In the genomic region with DNA sequence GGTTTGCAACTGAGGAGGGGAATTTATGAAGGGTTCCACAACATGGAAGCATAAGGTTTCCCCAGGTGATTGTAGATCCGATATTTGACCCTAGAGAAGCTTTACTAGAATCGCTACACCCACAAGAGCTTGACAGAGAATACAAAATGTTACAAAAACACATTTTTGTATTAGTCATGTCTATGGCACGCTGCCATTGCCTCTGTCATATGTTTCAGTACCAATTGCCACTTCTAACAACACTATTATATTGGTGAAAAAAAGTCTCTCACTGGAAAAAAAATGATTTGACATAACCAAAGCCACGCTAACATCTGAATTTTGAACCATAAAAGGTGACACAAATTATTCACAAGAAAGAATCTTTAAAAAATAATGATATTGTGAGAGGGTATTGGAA, we compare ENCODE assay signal across 18 cellular contexts.
DNase-seq lines count a peak whose midpoint lies in the region; ATAC-seq and TF ChIP-seq lines count a peak whose summit lies in the region.
"Had no signal": no experiment of that assay in that cellular context is flagged by ENCODE, and none has a peak within 500 bp of the region (broad histone marks: within the 10 kb centered on the region; RNA-seq: fewer than 3 reads in every experiment).

No MANE protein-coding gene starts in this region.

- peaks cover 31% of the 10 kb centered on the region for H3K4me1 Mint-ChIP-seq in glutamatergic neuron (ENCODE audit: low read depth, unreplicated experiment)
- H3K4me1 Mint-ChIP-seq: central memory CD8-positive, alpha-beta T cell had no signal

- H3K36me3 ChIP-seq in adrenal gland (replicated peaks in 1 of 2): no peaks in the 10 kb centered on the region
- no peaks in the 10 kb centered on the region for H3K36me3 ChIP-seq in thyroid gland
- H3K36me3 ChIP-seq: esophagus squamous epithelium, lower lobe of right lung, pancreas had no signal

- peaks cover 4% of the 10 kb centered on the region for H3K27me3 Mint-ChIP-seq in glutamatergic neuron (ENCODE audit: unreplicated experiment)
- H3K27me3 Mint-ChIP-seq: central memory CD8-positive, alpha-beta T cell had no signal

- H3K27me3 ChIP-seq in adrenal gland: no peaks in the 10 kb centered on the region
- H3K27me3 ChIP-seq in thyroid gland: no peaks in the 10 kb centered on the region
- H3K27me3 ChIP-seq: esophagus squamous epithelium, pancreas had no signal

- DNase-seq in left cardiac atrium: peak; percentile 48
- no peak for DNase-seq in cardiac septum (ENCODE audit: low spot score)
- peak in 5 of 7 donors; percentile 13 to 26 (median 17) for DNase-seq in adrenal gland
- DNase-seq in glutamatergic neuron: no peak
- DNase-seq in thyroid gland: peak; percentile 79 to 86
- DNase-seq in stimulated activated CD4-positive, alpha-beta T cell treated with anti-CD3 and anti-CD28 coated beads, Interleukin-4, amount 100 ng/mL, for 1 hour: no peak
- no peak for DNase-seq in SKM-1 (lab: John Stamatoyannopoulos, UW; ENCODE audit: unreplicated experiment)
- DNase-seq: activated T-cell treated with anti-CD3 and anti-CD28 coated beads, Interleukin-2, amount 50 U/mL, for 1 hour; DND-41; esophagus squamous epithelium; lower lobe of right lung; NCI-H526 treated with DMSO at 0.1 percent for 48 hours; SHP77 treated with DMSO at 0.1 percent for 48 hours; WERI-Rb-1 had no signal

- ATAC-seq in left cardiac atrium: peak; percentile 34 to 46
- ATAC-seq in HG03571 (IDR thresholded peaks at IDR 0.05; ENCODE audit: unreplicated experiment): no peak
- ATAC-seq: A549, lower lobe of right lung, pancreas had no signal

- H3K27ac ChIP-seq in adrenal gland: no peak overlapping the region
- H3K27ac ChIP-seq in thyroid gland: peak overlapping the region in 2 of 3 donors; percentile 50 to 63
- H3K27ac ChIP-seq: A549, esophagus squamous epithelium, lower lobe of right lung, pancreas, WERI-Rb-1 had no signal

- no peak for TF ChIP-seq CTCF in adrenal gland (IDR thresholded peaks at IDR 0.05)
- no peak for TF ChIP-seq CTCF in glutamatergic neuron (IDR thresholded peaks at IDR 0.05; ENCODE audit: partially characterized antibody, unreplicated experiment)
- no peak for TF ChIP-seq CTCF in thyroid gland (IDR thresholded peaks at IDR 0.05)

- H3K9me3 Mint-ChIP-seq in glutamatergic neuron (ENCODE audit: unreplicated experiment): peaks cover 4% of the 10 kb centered on the region

- peak overlapping the region; percentile 60 for H3K4me3 Mint-ChIP-seq in glutamatergic neuron (ENCODE audit: unreplicated experiment)
- H3K4me3 Mint-ChIP-seq: central memory CD8-positive, alpha-beta T cell had no signal

- H3K4me1 ChIP-seq in adrenal gland (replicated peaks in 1 of 2) (no peaks in the 10 kb centered on the region), thyroid gland (peaks cover 3 to 8% of the 10 kb centered on the region in 2 donors)
- H3K4me1 ChIP-seq: lower lobe of right lung, pancreas had no signal

- 68 to 76% (median 71%) methylated on average over 4 of the region's 4 CpGs for WGBS in adrenal gland, 4 donors
- WGBS in thyroid gland, 2 donors: 56 to 58% methylated on average over 4 of the region's 4 CpGs

- no peaks in the 10 kb centered on the region for H3K36me3 Mint-ChIP-seq in glutamatergic neuron (ENCODE audit: unreplicated experiment)

- no peak for TF ChIP-seq POLR2A in adrenal gland (IDR thresholded peaks at IDR 0.05)
- no peak for TF ChIP-seq POLR2A in thyroid gland (IDR thresholded peaks at IDR 0.05)

- H3K9me3 ChIP-seq in adrenal gland (replicated peaks in 1 of 3) (no peaks in the 10 kb centered on the region), thyroid gland (no peaks in the 10 kb centered on the region)
- H3K9me3 ChIP-seq: A549, esophagus squamous epithelium, lower lobe of right lung, pancreas had no signal

- H3K27ac Mint-ChIP-seq in glutamatergic neuron (ENCODE audit: unreplicated experiment): peak overlapping the region; percentile 99

- intact Hi-C loops in left cardiac atrium (cut with DNase I) (no loop called here), cardiac septum (cut with DNase I) (no loop called here), adrenal gland (cut with DNase I) (no loop called here), thyroid gland (cut with DNase I) (no loop called here)

- H3K4me3 ChIP-seq in adrenal gland (no peak overlapping the region), thyroid gland (replicated peaks in 1 of 3) (no peak overlapping the region)
- H3K4me3 ChIP-seq: A549, esophagus squamous epithelium, lower lobe of right lung, pancreas had no signal

Comparison
In these comparisons a context has a peak if more than half of its experiments do, and no peak if none do; other contexts are left out.
1. DNase-seq: peak in left cardiac atrium (single experiment), adrenal gland (5 of 7) and thyroid gland (2 of 2); none in cardiac septum (single experiment), glutamatergic neuron (single experiment), stimulated activated CD4-positive, alpha-beta T cell treated with anti-CD3 and anti-CD28 coated beads, Interleukin-4, amount 100 ng/mL, for 1 hour (single experiment) and SKM-1 (single experiment).
2. H3K27ac ChIP-seq: peak in thyroid gland (2 of 3); none in adrenal gland (0 of 5).